ENCODE assay signal across 8 cellular contexts in the genomic region with DNA sequence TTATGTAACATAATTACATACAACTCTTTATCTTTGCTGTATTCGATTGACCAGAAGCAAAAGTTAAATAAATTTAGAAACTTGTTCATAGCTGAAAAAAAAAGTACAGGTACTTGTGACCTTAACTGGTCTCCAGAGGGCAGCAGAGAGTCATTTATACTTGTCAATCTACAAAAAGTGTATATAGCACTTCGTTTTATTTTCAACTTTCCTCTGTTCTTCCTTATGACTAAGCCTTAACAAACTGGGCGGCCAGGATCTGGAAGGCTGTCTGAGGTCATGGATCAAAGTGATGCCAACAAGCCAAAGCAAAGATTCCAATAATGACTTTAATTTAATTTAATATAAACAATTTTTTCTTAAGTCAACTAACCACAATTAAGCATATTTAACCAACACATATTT. TPM values are rescaled to one million over a fixed set of nuclear protein-coding genes. Genes with fewer than 3 reads are reported as not detected.
A peak's percentile ranks its signal among the peaks of the same experiment; 100 is the strongest.
DNase-seq lines count a peak whose midpoint lies in the region; ATAC-seq and TF ChIP-seq lines count a peak whose summit lies in the region.

No MANE protein-coding gene starts in this region.

- peak; percentile 86 for ATAC-seq in SK-N-SH treated with all-trans-retinoic acid at 6 μM for 48 hours
- no peak for ATAC-seq in GM21825 (IDR thresholded peaks at IDR 0.05; ENCODE audit: unreplicated experiment)

- peak; percentile 50 for DNase-seq in AG08395 (ENCODE audit: low spot score)
- DNase-seq in GM10266 (ENCODE audit: extremely low spot score), result peak; percentile 32
- DNase-seq in LHCN-M2 (ENCODE audit: low read depth), result peak; percentile 78
- peak; percentile 72 for DNase-seq in cerebellar cortex (ENCODE audit: low spot score)
- DNase-seq in kidney tubule cell (ENCODE audit: low spot score), result peak; percentile 85
- peak; percentile 10 for DNase-seq in stimulated activated CD8-positive, alpha-beta memory T cell treated with anti-CD3 and anti-CD28 coated beads, Interleukin-7, amount 100 ng/mL, for 24 hours (ENCODE audit: low read depth)

- TF ChIP-seq CTCF in GM10266 (IDR thresholded peaks at IDR 0.05; ENCODE audit: control insufficient read depth, insufficient read depth, low read depth, missing control alignments), result peak; percentile 64

TF ChIP-seq in SK-N-SH treated with all-trans-retinoic acid at 6 μM for 48 hours, 23 proteins besides CTCF, POLR2A, EP300 and RAD21:
- TF ChIP-seq CSDC2 (CRISPR knock-in tag; IDR thresholded peaks at IDR 0.05), result no peak
- TF ChIP-seq SNAI2 (CRISPR knock-in tag; IDR thresholded peaks at IDR 0.05), result no peak
- no peak for TF ChIP-seq ZFP3 (CRISPR knock-in tag; IDR thresholded peaks at IDR 0.05)
- no peak for TF ChIP-seq ZC3H10 (CRISPR knock-in tag; IDR thresholded peaks at IDR 0.05)
- TF ChIP-seq ZNF70 (CRISPR knock-in tag; IDR thresholded peaks at IDR 0.05), result no peak
- no peak for TF ChIP-seq GLIS3 (CRISPR knock-in tag; IDR thresholded peaks at IDR 0.05)
- TF ChIP-seq, protein P1, sequence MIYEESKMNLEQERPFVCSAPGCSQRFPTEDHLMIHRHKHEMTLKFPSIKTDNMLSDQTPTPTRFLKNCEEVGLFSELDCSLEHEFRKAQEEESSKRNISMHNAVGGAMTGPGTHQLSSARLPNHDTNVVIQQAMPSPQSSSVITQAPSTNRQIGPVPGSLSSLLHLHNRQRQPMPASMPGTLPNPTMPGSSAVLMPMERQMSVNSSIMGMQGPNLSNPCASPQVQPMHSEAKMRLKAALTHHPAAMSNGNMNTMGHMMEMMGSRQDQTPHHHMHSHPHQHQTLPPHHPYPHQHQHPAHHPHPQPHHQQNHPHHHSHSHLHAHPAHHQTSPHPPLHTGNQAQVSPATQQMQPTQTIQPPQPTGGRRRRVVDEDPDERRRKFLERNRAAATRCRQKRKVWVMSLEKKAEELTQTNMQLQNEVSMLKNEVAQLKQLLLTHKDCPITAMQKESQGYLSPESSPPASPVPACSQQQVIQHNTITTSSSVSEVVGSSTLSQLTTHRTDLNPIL (CRISPR knock-in tag; IDR thresholded peaks at IDR 0.05; ENCODE audit: low read depth), result no peak
- TF ChIP-seq, protein P2, sequence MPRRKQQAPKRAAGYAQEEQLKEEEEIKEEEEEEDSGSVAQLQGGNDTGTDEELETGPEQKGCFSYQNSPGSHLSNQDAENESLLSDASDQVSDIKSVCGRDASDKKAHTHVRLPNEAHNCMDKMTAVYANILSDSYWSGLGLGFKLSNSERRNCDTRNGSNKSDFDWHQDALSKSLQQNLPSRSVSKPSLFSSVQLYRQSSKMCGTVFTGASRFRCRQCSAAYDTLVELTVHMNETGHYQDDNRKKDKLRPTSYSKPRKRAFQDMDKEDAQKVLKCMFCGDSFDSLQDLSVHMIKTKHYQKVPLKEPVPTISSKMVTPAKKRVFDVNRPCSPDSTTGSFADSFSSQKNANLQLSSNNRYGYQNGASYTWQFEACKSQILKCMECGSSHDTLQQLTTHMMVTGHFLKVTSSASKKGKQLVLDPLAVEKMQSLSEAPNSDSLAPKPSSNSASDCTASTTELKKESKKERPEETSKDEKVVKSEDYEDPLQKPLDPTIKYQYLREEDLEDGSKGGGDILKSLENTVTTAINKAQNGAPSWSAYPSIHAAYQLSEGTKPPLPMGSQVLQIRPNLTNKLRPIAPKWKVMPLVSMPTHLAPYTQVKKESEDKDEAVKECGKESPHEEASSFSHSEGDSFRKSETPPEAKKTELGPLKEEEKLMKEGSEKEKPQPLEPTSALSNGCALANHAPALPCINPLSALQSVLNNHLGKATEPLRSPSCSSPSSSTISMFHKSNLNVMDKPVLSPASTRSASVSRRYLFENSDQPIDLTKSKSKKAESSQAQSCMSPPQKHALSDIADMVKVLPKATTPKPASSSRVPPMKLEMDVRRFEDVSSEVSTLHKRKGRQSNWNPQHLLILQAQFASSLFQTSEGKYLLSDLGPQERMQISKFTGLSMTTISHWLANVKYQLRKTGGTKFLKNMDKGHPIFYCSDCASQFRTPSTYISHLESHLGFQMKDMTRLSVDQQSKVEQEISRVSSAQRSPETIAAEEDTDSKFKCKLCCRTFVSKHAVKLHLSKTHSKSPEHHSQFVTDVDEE (CRISPR knock-in tag; IDR thresholded peaks at IDR 0.05), result no peak
- no peak for TF ChIP-seq ZNF8 (CRISPR knock-in tag; IDR thresholded peaks at IDR 0.05)
- TF ChIP-seq ARNTL (CRISPR knock-in tag; IDR thresholded peaks at IDR 0.05; ENCODE audit: borderline replicate concordance, low read depth), result no peak
- TF ChIP-seq TOX (CRISPR knock-in tag; IDR thresholded peaks at IDR 0.05; ENCODE audit: borderline replicate concordance), result no peak
- TF ChIP-seq ZFP30 (CRISPR knock-in tag; IDR thresholded peaks at IDR 0.05), result no peak
- TF ChIP-seq CSRNP3 (CRISPR knock-in tag; IDR thresholded peaks at IDR 0.05), result no peak

RNA-seq across cellular contexts. Expression of gene C10orf67, which starts 29.8 kb away (rescaled TPM):
- total RNA-seq in LHCN-M2 (2014; rRNA removed), result 0.11 and 0.19 TPM in 2 replicates
- polyA plus RNA-seq in LHCN-M2 (2012), result not detected

Comparison
In these comparisons a context has a peak if more than half of its experiments do, and no peak if none do; other contexts are left out.
1. DNase-seq: peak in every context shown above with its lines; median percentile 85 in kidney tubule cell; 78 in LHCN-M2; 72 in cerebellar cortex; 50 in AG08395; 32 in GM10266; 10 in stimulated activated CD8-positive, alpha-beta memory T cell treated with anti-CD3 and anti-CD28 coated beads, Interleukin-7, amount 100 ng/mL, for 24 hours.